Comparison of ENCODE assay signal across 8 cellular contexts in genomic region chr9:129726322-129727160, GRCh38. TPM values are rescaled to one million over a fixed set of nuclear protein-coding genes. Genes with fewer than 3 reads are reported as not detected.
DNase-seq lines count a peak whose midpoint lies in the region; ATAC-seq and TF ChIP-seq lines count a peak whose summit lies in the region.

No MANE protein-coding gene starts in this region.

- POLR2A ChIA-PET in OCI-LY7 (lab: Charles Lee), result interaction anchor here (0.6 to 0.7 kb wide), 2 partner anchors 17 to 320 kb away, joined by 3 read pairs; no protein-coding TSS in a partner anchor

- CTCF ChIA-PET in OCI-LY7 (lab: Charles Lee; ENCODE audit: unreplicated experiment), result no interaction called here

- H3K9me3 ChIP-seq in OCI-LY7 (ENCODE audit: low read length), result no peaks in the 10 kb centered on the region
- no peaks in the 10 kb centered on the region for H3K9me3 ChIP-seq in esophagus muscularis mucosa
- H3K9me3 ChIP-seq in stomach, result no peaks in the 10 kb centered on the region

- H3K36me3 Mint-ChIP-seq in natural killer cell, result no peaks in the 10 kb centered on the region

- 18% methylated on average over 22 of the region's 23 CpGs for WGBS in esophagus muscularis mucosa
- WGBS in stomach, 5 donors, result 15 to 24% (median 16%) methylated on average over 16 to 23 of the region's 23 CpGs

- H3K9me2 ChIP-seq in OCI-LY7 (ENCODE audit: insufficient read depth, low read length), result no peaks in the 10 kb centered on the region

- H3K4me1 ChIP-seq in OCI-LY7 (ENCODE audit: insufficient read depth, low read length, poor library complexity, severe bottlenecking), result no peaks in the 10 kb centered on the region
- peaks cover 9 to 18% (median 17%) of the 10 kb centered on the region in 4 donors for H3K4me1 ChIP-seq in esophagus muscularis mucosa
- H3K4me1 ChIP-seq in stomach, result peaks cover 0 to 15% (median 7%) of the 10 kb centered on the region in 4 donors

- no peaks in the 10 kb centered on the region for H3K36me3 ChIP-seq in OCI-LY7 (ENCODE audit: insufficient read depth, low read length)
- no peaks in the 10 kb centered on the region for H3K36me3 ChIP-seq in esophagus muscularis mucosa
- no peaks in the 10 kb centered on the region for H3K36me3 ChIP-seq in stomach

- intact Hi-C loops in OCI-LY7 (cut with micrococcal nuclease; ENCODE audit: unreplicated experiment), result loop anchor here (1.0 kb wide), 1 partner anchor 57 kb away; no protein-coding TSS in a partner anchor
- intact Hi-C loops in esophagus muscularis mucosa (cut with DNase I), result no loop called here
- intact Hi-C loops in natural killer cell (cut with micrococcal nuclease), result loop anchor here (2.0 kb wide), 1 partner anchor 56 kb away; no protein-coding TSS in a partner anchor
- intact Hi-C loops in stomach (cut with DNase I; ENCODE audit: low total_unique reads), result loop anchor here (10.0 kb wide), 1 partner anchor 72 kb away; no protein-coding TSS in a partner anchor

- peak; percentile 79 to 95 (median 93) for ATAC-seq in natural killer cell
- ATAC-seq in HG02588 (IDR thresholded peaks at IDR 0.05; ENCODE audit: unreplicated experiment), result no peak

- TF ChIP-seq POLR2A in esophagus muscularis mucosa (IDR thresholded peaks at IDR 0.05; ENCODE audit: low read depth) (no peak), stomach (IDR thresholded peaks at IDR 0.05) (no peak)

- H3K79me2 ChIP-seq in OCI-LY7 (ENCODE audit: insufficient read depth, low read depth, low read length), result no peaks in the 10 kb centered on the region

- no peak for TF ChIP-seq EP300 in esophagus muscularis mucosa (IDR thresholded peaks at IDR 0.05)
- no peak for TF ChIP-seq EP300 in stomach (IDR thresholded peaks at IDR 0.05)

- TF ChIP-seq CTCF in OCI-LY7 (conservative IDR thresholded peaks at IDR 0.05; ENCODE audit: low read length), result peak; percentile 94
- peak; percentile 87 to 98 (median 87) for TF ChIP-seq CTCF in esophagus muscularis mucosa (IDR thresholded peaks at IDR 0.05)
- TF ChIP-seq CTCF in natural killer cell (IDR thresholded peaks at IDR 0.05), result peak; percentile 74
- TF ChIP-seq CTCF in stomach (IDR thresholded peaks at IDR 0.05), result peak in 5 of 7 experiments; percentile 48 to 92 (median 80)

- H3K27me3 Mint-ChIP-seq in natural killer cell (ENCODE audit: low read depth in 2 of 2), result peaks cover 0 to 6% of the 10 kb centered on the region in 2 donors

- no peak overlapping the region for H3K27ac Mint-ChIP-seq in natural killer cell

- H3K4me3 ChIP-seq in OCI-LY7 (ENCODE audit: low read depth, low read length, poor library complexity, severe bottlenecking) (no peak overlapping the region), esophagus muscularis mucosa (peak overlapping the region in 3 of 4 donors; percentile 11 to 31 (median 17)), stomach (peak overlapping the region in 3 of 4 donors; percentile 10 to 14 (median 11))

- DNase-seq in CD1c-positive myeloid dendritic cell (ENCODE audit: extremely low spot score) (peak; percentile 73), HT-29 (ENCODE audit: low spot score) (peak; percentile 66), OCI-LY7 (ENCODE audit: low spot score) (peak; percentile 57), activated T-cell treated with anti-CD3 and anti-CD28 coated beads for 4 hours (peak; percentile 41), esophagus muscularis mucosa (ENCODE audit: extremely low spot score) (no peak), natural killer cell (peak; percentile 49), stomach (peak; percentile 67)

- no TSS peak for BruUV-seq in OCI-LY7 (replicated peaks; lab: Mats Ljungman, UMichigan)

- H3K27me3 ChIP-seq in esophagus muscularis mucosa (peaks cover 0 to 4% (median 0%) of the 10 kb centered on the region in 4 donors), stomach (peaks cover 0 to 20% (median 0%) of the 10 kb centered on the region in 3 donors)

- no peak overlapping the region for H3K4me2 ChIP-seq in OCI-LY7 (ENCODE audit: low read length)

- H3K4me3 Mint-ChIP-seq in natural killer cell, result no peak overlapping the region

- H2AFZ ChIP-seq in OCI-LY7 (ENCODE audit: low read length), result no peak overlapping the region

- H4K20me1 ChIP-seq in OCI-LY7 (ENCODE audit: insufficient read depth, low read length), result no peaks in the 10 kb centered on the region

- H3K9me3 Mint-ChIP-seq in natural killer cell, result no peaks in the 10 kb centered on the region

- H3K4me1 Mint-ChIP-seq in natural killer cell, result peaks cover 0 to 5% of the 10 kb centered on the region in 2 donors

- H3K27ac ChIP-seq in OCI-LY7 (ENCODE audit: low read depth, low read length, poor library complexity, severe bottlenecking), result no peak overlapping the region
- peak overlapping the region in 2 of 4 donors; percentile 6 to 44 for H3K27ac ChIP-seq in esophagus muscularis mucosa (replicated peaks in 1 of 4)
- H3K27ac ChIP-seq in stomach, result peak overlapping the region in 1 of 5 donors; percentile 5

RNA-seq across cellular contexts. Expression of gene PTGES, which starts 26.3 kb away (rescaled TPM):
- 0.41 and 0.94 TPM in 2 replicates for total RNA-seq in HT-29 (2014; rRNA removed; shearing (Covaris generic))
- total RNA-seq in OCI-LY7 (2014; rRNA removed; shearing (Covaris generic)), result not detected in 2 replicates
- total RNA-seq in OCI-LY7 (2022) (not detected in 2 replicates), esophagus muscularis mucosa (1 to 10 TPM; 1.7 to 4.6 (median 4.3) TPM), natural killer cell (under 1 TPM; 0.28 to 0.47 (median 0.39) TPM), stomach (1 to 10 TPM in 3 of 5 donors, under 1 TPM in 1, not detected in 1; 0.58 to 3.6 (median 2.6) TPM)
- polyA plus RNA-seq in stomach, result 10 to 100 TPM in 1 of 3 donors, 1 to 10 TPM in 2; 3.7 to 15.3 (median 9.9) TPM
